In genomic region chr6:46509981-46510510, GRCh38 we compare ENCODE assay signal across 1 cellular context.
TF ChIP-seq lines count a peak whose summit lies in the region.

No MANE protein-coding gene starts in this region.

TF ChIP-seq in GM23338, 12 proteins besides CTCF, POLR2A, EP300 and RAD21 (continued from another document):
- TF ChIP-seq ZNF462 (CRISPR knock-in tag; IDR thresholded peaks at IDR 0.05), result no peak
- no peak for TF ChIP-seq EZH2 (IDR thresholded peaks at IDR 0.05; ENCODE audit: low read depth, unreplicated experiment)
- TF ChIP-seq STAT1 (IDR thresholded peaks at IDR 0.05; ENCODE audit: unreplicated experiment), result no peak
- no peak for TF ChIP-seq POLR2AphosphoS5 (IDR thresholded peaks at IDR 0.05; ENCODE audit: low read depth)
- TF ChIP-seq REST (IDR thresholded peaks at IDR 0.05; ENCODE audit: unreplicated experiment), result no peak
- TF ChIP-seq JUNB (IDR thresholded peaks at IDR 0.05; ENCODE audit: unreplicated experiment), result no peak
- TF ChIP-seq ETS1 (IDR thresholded peaks at IDR 0.05), result no peak
- no peak for TF ChIP-seq EZH2phosphoT487 (IDR thresholded peaks at IDR 0.05; ENCODE audit: unreplicated experiment)
- TF ChIP-seq NANOG (IDR thresholded peaks at IDR 0.05; ENCODE audit: borderline replicate concordance), result no peak
- TF ChIP-seq ZNF114 (CRISPR knock-in tag; IDR thresholded peaks at IDR 0.05), result no peak
